ENCODE assay signal across 25 cellular contexts in genomic region chr2:171952276-171952675, GRCh38. TPM values are rescaled to one million over a fixed set of nuclear protein-coding genes. Genes with fewer than 3 reads are reported as not detected.
A peak's percentile ranks its signal among the peaks of the same experiment; 100 is the strongest.
DNase-seq lines count a peak whose midpoint lies in the region; ATAC-seq, FAIRE-seq and TF ChIP-seq lines count a peak whose summit lies in the region.
"Had no signal": no experiment of that assay in that cellular context is flagged by ENCODE, and none has a peak within 500 bp of the region (broad histone marks: within the 10 kb centered on the region; RNA-seq: fewer than 3 reads in every experiment).

No MANE protein-coding gene starts in this region.

- H3K36me3 Mint-ChIP-seq in activated T-cell treated with anti-CD3 and anti-CD28 coated beads, Interleukin-2, amount 50 U/mL, for 72 hours (ENCODE audit: insufficient read depth in 2 of 2): peaks cover 5 to 10% of the 10 kb centered on the region in 2 donors

- peaks cover 14% of the 10 kb centered on the region for H3K4me1 Mint-ChIP-seq in activated T-cell treated with anti-CD3 and anti-CD28 coated beads, Interleukin-2, amount 50 U/mL, for 72 hours (ENCODE audit: low read depth)

- H3K4me1 ChIP-seq in IMR-90 (ENCODE audit: control insufficient read depth, insufficient read depth, low read length): peaks cover 6% of the 10 kb centered on the region
- peaks cover 20 to 31% of the 10 kb centered on the region in 2 donors for H3K4me1 ChIP-seq in gastrocnemius medialis
- H3K4me1 ChIP-seq: Caco-2 had no signal

- peak; percentile 5 for FAIRE-seq in GM12892 (lab: Jason Lieb, UNC)
- FAIRE-seq: A549, GM12878, GM19239 had no signal

- TF ChIP-seq RAD21 in IMR-90 (IDR thresholded peaks at IDR 0.05; ENCODE audit: low read length): no peak

- ATAC-seq in IMR-90 (ENCODE audit: low read depth) (peak; percentile 45; the same call in 1 of the 2 replicates), gastrocnemius medialis (peak; percentile 42 to 61)
- ATAC-seq in activated T-cell treated with anti-CD3 and anti-CD28 coated beads, Interleukin-2, amount 50 U/mL, for 72 hours (replicated peaks in 1 of 2): no peak
- ATAC-seq: A549; CD8-positive, alpha-beta T cell; GM12878 had no signal

- no peak overlapping the region for H4K91ac ChIP-seq in IMR-90 (ENCODE audit: insufficient read depth, low read depth, low read length)

- no peak overlapping the region for H2BK5ac ChIP-seq in IMR-90 (ENCODE audit: low read depth, low read length, poor library complexity, severe bottlenecking)

- in situ Hi-C loops in IMR-90 (cut with MboI; ENCODE audit: low sequenced_read_pairs) (no loop called here), gastrocnemius medialis (cut with MboI; ENCODE audit: low sequenced_read_pairs in 4 of 4) (no loop called here)

- H2BK120ac ChIP-seq in IMR-90 (ENCODE audit: low read depth, low read length): no peak overlapping the region

- H3K4me2 ChIP-seq in IMR-90 (ENCODE audit: low read depth, low read length): no peak overlapping the region
- H3K4me2 ChIP-seq: A549; BLaER1 treated with 17β-estradiol and CSF1 and Interleukin-3, amounts not matched to agents 10 nM and 100 nM had no signal

- no peak overlapping the region for H4K8ac ChIP-seq in IMR-90 (ENCODE audit: low read depth in 2 of 2, low read length in 2 of 2)

- H3K27me3 Mint-ChIP-seq in activated T-cell treated with anti-CD3 and anti-CD28 coated beads, Interleukin-2, amount 50 U/mL, for 72 hours (ENCODE audit: low read depth): no peaks in the 10 kb centered on the region
- H3K27me3 Mint-ChIP-seq: B cell; CD4-positive, alpha-beta T cell had no signal

- H3K4me3 ChIP-seq in IMR-90 (ENCODE audit: insufficient read depth, low read depth, low read length): no peak overlapping the region
- no peak overlapping the region for H3K4me3 ChIP-seq in epithelial cell of esophagus (ENCODE audit: low read length)
- no peak overlapping the region for H3K4me3 ChIP-seq in gastrocnemius medialis
- H3K4me3 ChIP-seq: A549; BLaER1 treated with 17β-estradiol and CSF1 and Interleukin-3, amounts not matched to agents 10 nM and 100 nM; GM12878 had no signal

- H3K27ac ChIP-seq in IMR-90 (ENCODE audit: insufficient read depth, low read length) (no peak overlapping the region), gastrocnemius medialis (peak overlapping the region in 2 of 4 donors; percentile 20 to 36)
- H3K27ac ChIP-seq: 22Rv1; A549; BLaER1 treated with 17β-estradiol and CSF1 and Interleukin-3, amounts not matched to agents 10 nM and 100 nM; C4-2B had no signal

- no peaks in the 10 kb centered on the region for H3K9me3 Mint-ChIP-seq in activated T-cell treated with anti-CD3 and anti-CD28 coated beads, Interleukin-2, amount 50 U/mL, for 72 hours
- H3K9me3 Mint-ChIP-seq: CD4-positive, alpha-beta T cell; CD8-positive, alpha-beta T cell had no signal

- CTCF ChIA-PET in IMR-90 (lab: Yijun Ruan, JAX): interaction anchor here (0.6 kb wide), 1 partner anchor 9 kb away, joined by 4 read pairs; no protein-coding TSS in a partner anchor

- no peak overlapping the region for H3K4ac ChIP-seq in IMR-90 (ENCODE audit: low read depth, low read length)

- H2AFZ ChIP-seq in IMR-90 (replicated peaks; ENCODE audit: low read length, poor library complexity): no peak overlapping the region

- dilution Hi-C loops in IMR-90 (cut with HindIII; ENCODE audit: low sequenced_read_pairs, unreplicated experiment): no loop called here

- H3K27ac Mint-ChIP-seq in activated T-cell treated with anti-CD3 and anti-CD28 coated beads, Interleukin-2, amount 50 U/mL, for 72 hours: no peak overlapping the region
- H3K27ac Mint-ChIP-seq: B cell; CD4-positive, alpha-beta T cell; CD8-positive, alpha-beta T cell had no signal

- no peak overlapping the region for H3K14ac ChIP-seq in IMR-90 (replicated peaks; ENCODE audit: low read depth, low read length)

- intact Hi-C loops in IMR-90 (cut with micrococcal nuclease): no loop called here
- intact Hi-C loops in gastrocnemius medialis (cut with DNase I; ENCODE audit: low total_unique reads): loop anchor here (10.0 kb wide), 2 partner anchors 137 to 153 kb away; partner anchors contain the start of gene DLX2

- no peak overlapping the region for H4K5ac ChIP-seq in IMR-90 (ENCODE audit: low read depth, low read length)

- no peak overlapping the region for H2AK5ac ChIP-seq in IMR-90 (ENCODE audit: low read depth, low read length)

- peaks cover 8% of the 10 kb centered on the region for H3K9me1 ChIP-seq in IMR-90 (ENCODE audit: insufficient read depth, low read length)

- no peak overlapping the region for H3K18ac ChIP-seq in IMR-90 (ENCODE audit: low read depth, low read length)

- H4K20me1 ChIP-seq in IMR-90 (ENCODE audit: insufficient read depth, low read length): no peaks in the 10 kb centered on the region; the same call in 1 of the 2 replicates

- no peak overlapping the region for H3K23ac ChIP-seq in IMR-90 (ENCODE audit: low read depth, low read length)

- no TSS peak for BruUV-seq in IMR-90 (replicated peaks; lab: Mats Ljungman, UMichigan)

- no peak overlapping the region for H3K56ac ChIP-seq in IMR-90 (ENCODE audit: extremely low read depth, insufficient read depth, low read length)

- H3K36me3 ChIP-seq in IMR-90 (ENCODE audit: control insufficient read depth, insufficient read depth, low read length): peaks cover 6% of the 10 kb centered on the region; the same call in 1 of the 2 replicates
- no peaks in the 10 kb centered on the region for H3K36me3 ChIP-seq in gastrocnemius medialis

- H3K27me3 ChIP-seq in IMR-90 (ENCODE audit: control insufficient read depth, insufficient read depth, low read length) (no peaks in the 10 kb centered on the region), gastrocnemius medialis (no peaks in the 10 kb centered on the region)
- H3K27me3 ChIP-seq: BLaER1 treated with 17β-estradiol and CSF1 and Interleukin-3, amounts not matched to agents 10 nM and 100 nM had no signal

- TF ChIP-seq POLR2A in GM12892 (IDR thresholded peaks at IDR 0.05; ENCODE audit: low read depth, low read length): no peak
- no peak for TF ChIP-seq POLR2A in IMR-90 (IDR thresholded peaks at IDR 0.05; ENCODE audit: low read depth, low read length)
- no peak for TF ChIP-seq POLR2A in gastrocnemius medialis (IDR thresholded peaks at IDR 0.05)

- H2BK15ac ChIP-seq in IMR-90 (ENCODE audit: low read depth, low read length): no peak overlapping the region

- POLR2A ChIA-PET in IMR-90 (lab: Charles Lee; ENCODE audit: unreplicated experiment): no interaction called here

- no peak overlapping the region for H2AK9ac ChIP-seq in IMR-90 (replicated peaks; ENCODE audit: low read depth, low read length, poor library complexity)

- TF ChIP-seq CTCF in IMR-90 (conservative IDR thresholded peaks at IDR 0.05; ENCODE audit: low read depth, low read length) (no peak), epithelial cell of esophagus (IDR thresholded peaks at IDR 0.05; ENCODE audit: insufficient read depth, low read depth, low read length, missing control alignments) (no peak), gastrocnemius medialis (IDR thresholded peaks at IDR 0.05 in 4 of 5, conservative IDR thresholded peaks at IDR 0.05 in 1 of 5) (no peak)

- DNase-seq in GM12892 (ENCODE audit: insufficient read length) (no peak), IMR-90 (no peak), epithelial cell of esophagus (ENCODE audit: low read depth) (peak; percentile 4), gastrocnemius medialis (no peak), germinal center (ENCODE audit: low spot score) (no peak), D341Med (ENCODE audit: low spot score) (no peak)
- no peak for DNase-seq in activated T-cell treated with anti-CD3 and anti-CD28 coated beads, Interleukin-2, amount 50 U/mL, for 72 hours
- DNase-seq: AML-193; Caco-2; Calu3; CD4-positive, alpha-beta T cell; CD8-positive, alpha-beta T cell; DMS 273 treated with DMSO at 0.1 percent for 48 hours; DMS153; DMS53; DMS79; DND-41; GDM1 had no signal

- no peak overlapping the region for H3K9ac ChIP-seq in IMR-90 (ENCODE audit: low read depth, low read length)
- H3K9ac ChIP-seq: BLaER1 treated with 17β-estradiol and CSF1 and Interleukin-3, amounts not matched to agents 10 nM and 100 nM had no signal

- no peak overlapping the region for H3K4me3 Mint-ChIP-seq in activated T-cell treated with anti-CD3 and anti-CD28 coated beads, Interleukin-2, amount 50 U/mL, for 72 hours
- H3K4me3 Mint-ChIP-seq: B cell; CD4-positive, alpha-beta T cell; CD8-positive, alpha-beta T cell had no signal

- H3K9me3 ChIP-seq in IMR-90 (ENCODE audit: control insufficient read depth, insufficient read depth, low read length): 0 out of 2 replicates have a peak, but pooled peaks cover 1% of the 10 kb centered on the region
- H3K9me3 ChIP-seq in gastrocnemius medialis: no peaks in the 10 kb centered on the region
- H3K9me3 ChIP-seq: A549; BLaER1 treated with 17β-estradiol and CSF1 and Interleukin-3, amounts not matched to agents 10 nM and 100 nM; Caco-2 had no signal

- H2BK20ac ChIP-seq in IMR-90 (ENCODE audit: low read depth, low read length): no peak overlapping the region

- peaks cover 7 to 28% of the 10 kb centered on the region in 2 experiments for H3K79me1 ChIP-seq in IMR-90 (ENCODE audit: low read depth in 1 of 2, low read length in 2 of 2)

TF ChIP-seq in IMR-90, 13 proteins besides CTCF, POLR2A, EP300 and RAD21 (continues in another document):
- no peak for TF ChIP-seq CEBPB (IDR thresholded peaks at IDR 0.05; ENCODE audit: low read depth, low read length)

RNA-seq across cellular contexts. Expression of gene HAT1, which starts 30.0 kb away (rescaled TPM):
- 81.2 TPM for polyA plus RNA-seq in GM12892 (2012; ENCODE audit: missing spikeins)
- 24.4 and 49.2 TPM in 2 replicates for total RNA-seq in IMR-90 (2012; rRNA removed)
- 37.1 and 42.1 TPM in 2 replicates for polyA plus RNA-seq in IMR-90 (2012; rRNA removed)
- polyA plus RNA-seq in IMR-90 (2012; cell fraction: cytosol; rRNA removed): 2.7 and 5.7 TPM in 2 replicates
- polyA plus RNA-seq in IMR-90 (2012; cell fraction: nucleus; rRNA removed; ENCODE audit: low replicate concordance): 0.76 and 8.1 TPM in 2 replicates
- 10 to 100 TPM; 30.6 to 61.9 (median 50.0) TPM for total RNA-seq in gastrocnemius medialis
- 10 to 100 TPM; 46.9 to 52.5 TPM for total RNA-seq in activated T-cell treated with anti-CD3 and anti-CD28 coated beads, Interleukin-2, amount 50 U/mL, for 72 hours

RNA-seq across cellular contexts. Expression of gene METAP1D, which starts 47.5 kb away (rescaled TPM):
- 8.8 TPM for polyA plus RNA-seq in GM12892 (2012; ENCODE audit: missing spikeins)
- 3.4 and 4.2 TPM in 2 replicates for total RNA-seq in IMR-90 (2012; rRNA removed)
- polyA plus RNA-seq in IMR-90 (2012; rRNA removed): 5.5 TPM in 2 replicates
- 1.3 and 2.0 TPM in 2 replicates for polyA plus RNA-seq in IMR-90 (2012; cell fraction: cytosol; rRNA removed)
- polyA plus RNA-seq in IMR-90 (2012; cell fraction: nucleus; rRNA removed; ENCODE audit: low replicate concordance): 11.5 and 28.3 TPM in 2 replicates
- 10 to 100 TPM in 2 of 4 donors, 1 to 10 TPM in 2; 4.3 to 14.3 (median 9.7) TPM for total RNA-seq in gastrocnemius medialis
- 1 to 10 TPM; 4.4 to 9.9 TPM for total RNA-seq in activated T-cell treated with anti-CD3 and anti-CD28 coated beads, Interleukin-2, amount 50 U/mL, for 72 hours

RNA-seq across cellular contexts. Expression of gene SLC25A12, which starts 58.2 kb away (rescaled TPM):
- polyA plus RNA-seq in GM12892 (2012; ENCODE audit: missing spikeins): 22.6 TPM
- 17.6 and 23.6 TPM in 2 replicates for total RNA-seq in IMR-90 (2012; rRNA removed)
- 13.9 and 16.3 TPM in 2 replicates for polyA plus RNA-seq in IMR-90 (2012; rRNA removed)
- 5.2 and 8.9 TPM in 2 replicates for polyA plus RNA-seq in IMR-90 (2012; cell fraction: cytosol; rRNA removed)
- 12.7 and 38.3 TPM in 2 replicates for polyA plus RNA-seq in IMR-90 (2012; cell fraction: nucleus; rRNA removed; ENCODE audit: low replicate concordance)
- 10 to 100 TPM; 54.2 to 91.3 (median 79.0) TPM for total RNA-seq in gastrocnemius medialis
- total RNA-seq in activated T-cell treated with anti-CD3 and anti-CD28 coated beads, Interleukin-2, amount 50 U/mL, for 72 hours: 10 to 100 TPM; 27.4 to 36.4 TPM

Comparison
In these comparisons a context has a peak if more than half of its experiments do, and no peak if none do; other contexts are left out.
1. ATAC-seq: peak in IMR-90 (single experiment) and gastrocnemius medialis (2 of 2); none in activated T-cell treated with anti-CD3 and anti-CD28 coated beads, Interleukin-2, amount 50 U/mL, for 72 hours (0 of 2).